Comparison of ENCODE assay signal across 3 cellular contexts in genomic region chr10:56902554-56902953, GRCh38.
A peak's percentile ranks its signal among the peaks of the same experiment; 100 is the strongest.
TF ChIP-seq lines count a peak whose summit lies in the region.

No MANE protein-coding gene starts in this region.

TF ChIP-seq in A549, 52 proteins besides CTCF, POLR2A, EP300 and RAD21:
- TF ChIP-seq CEBPB (IDR thresholded peaks at IDR 0.05) = peak; percentile 79 to 81; a peak in 3 of 4 replicates
- TF ChIP-seq HOXB13 (CRISPR knock-in tag; IDR thresholded peaks at IDR 0.05; ENCODE audit: low read depth) = no peak
- no peak for TF ChIP-seq JUN (IDR thresholded peaks at IDR 0.05)
- TF ChIP-seq, protein P1, sequence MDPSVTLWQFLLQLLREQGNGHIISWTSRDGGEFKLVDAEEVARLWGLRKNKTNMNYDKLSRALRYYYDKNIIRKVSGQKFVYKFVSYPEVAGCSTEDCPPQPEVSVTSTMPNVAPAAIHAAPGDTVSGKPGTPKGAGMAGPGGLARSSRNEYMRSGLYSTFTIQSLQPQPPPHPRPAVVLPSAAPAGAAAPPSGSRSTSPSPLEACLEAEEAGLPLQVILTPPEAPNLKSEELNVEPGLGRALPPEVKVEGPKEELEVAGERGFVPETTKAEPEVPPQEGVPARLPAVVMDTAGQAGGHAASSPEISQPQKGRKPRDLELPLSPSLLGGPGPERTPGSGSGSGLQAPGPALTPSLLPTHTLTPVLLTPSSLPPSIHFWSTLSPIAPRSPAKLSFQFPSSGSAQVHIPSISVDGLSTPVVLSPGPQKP (IDR thresholded peaks at IDR 0.05; ENCODE audit: low read depth, low read length) = no peak
- TF ChIP-seq CHD2 (IDR thresholded peaks at IDR 0.05; ENCODE audit: low read length, partially characterized antibody) = no peak
- TF ChIP-seq, protein P2, sequence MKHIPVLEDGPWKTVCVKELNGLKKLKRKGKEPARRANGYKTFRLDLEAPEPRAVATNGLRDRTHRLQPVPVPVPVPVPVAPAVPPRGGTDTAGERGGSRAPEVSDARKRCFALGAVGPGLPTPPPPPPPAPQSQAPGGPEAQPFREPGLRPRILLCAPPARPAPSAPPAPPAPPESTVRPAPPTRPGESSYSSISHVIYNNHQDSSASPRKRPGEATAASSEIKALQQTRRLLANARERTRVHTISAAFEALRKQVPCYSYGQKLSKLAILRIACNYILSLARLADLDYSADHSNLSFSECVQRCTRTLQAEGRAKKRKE (CRISPR knock-in tag; IDR thresholded peaks at IDR 0.05; ENCODE audit: low read depth) = no peak
- TF ChIP-seq HOXA7 (CRISPR knock-in tag; IDR thresholded peaks at IDR 0.05) = no peak
- TF ChIP-seq CBX8 (IDR thresholded peaks at IDR 0.05) = no peak
- no peak for TF ChIP-seq HEYL (CRISPR knock-in tag; IDR thresholded peaks at IDR 0.05)

TF ChIP-seq in IMR-90, 13 proteins besides CTCF, POLR2A, EP300 and RAD21:
- TF ChIP-seq SMC3 (IDR thresholded peaks at IDR 0.05; ENCODE audit: low read depth, low read length) = no peak
- TF ChIP-seq CEBPB (IDR thresholded peaks at IDR 0.05; ENCODE audit: low read depth, low read length) = peak; percentile 92

TF ChIP-seq in K562, 482 proteins besides CTCF, POLR2A, EP300 and RAD21:
- TF ChIP-seq CEBPB (tag; IDR thresholded peaks at IDR 0.05) = peak; percentile 91
- TF ChIP-seq CEBPG (CRISPR knock-in tag; IDR thresholded peaks at IDR 0.05) = no peak
- peak in 1 of 2 experiments; percentile 98; a peak in 3 of 4 replicates for TF ChIP-seq CEBPG (tag; conservative IDR thresholded peaks at IDR 0.05 in 1 of 2, IDR thresholded peaks at IDR 0.05 in 1 of 2)
- TF ChIP-seq ZNF23 (CRISPR knock-in tag; IDR thresholded peaks at IDR 0.05) = no peak
